13 cellular contexts compared by ENCODE assay signal in the genomic region with DNA sequence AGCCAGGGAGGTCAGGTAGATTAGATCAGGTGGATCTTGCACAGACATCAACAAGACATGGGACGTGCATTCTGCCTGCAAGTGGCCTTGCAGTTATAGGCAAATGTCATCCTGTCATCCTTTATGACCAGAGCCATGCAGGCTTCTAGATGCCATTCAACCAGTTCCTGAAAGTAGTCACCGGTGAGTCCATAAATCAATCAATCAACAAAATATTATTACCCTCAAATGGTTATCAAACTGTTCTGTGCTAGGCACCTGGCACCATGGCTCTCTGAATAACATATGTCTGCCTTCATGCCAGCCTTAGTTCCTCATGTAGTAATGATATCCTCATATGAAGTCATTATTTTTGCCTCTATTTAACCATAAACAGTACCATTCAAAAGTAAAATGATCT.
DNase-seq lines count a peak whose midpoint lies in the region; ATAC-seq, FAIRE-seq and TF ChIP-seq lines count a peak whose summit lies in the region.
"Had no signal": no experiment of that assay in that cellular context is flagged by ENCODE, and none has a peak within 500 bp of the region (broad histone marks: within the 10 kb centered on the region; RNA-seq: fewer than 3 reads in every experiment).

No MANE protein-coding gene starts in this region.

- POLR2A ChIA-PET in MCF 10A (lab: Yijun Ruan, JAX): interaction anchor here (0.6 to 3.2 kb wide), 10 partner anchors 9 to 375 kb away, joined by 3 to 30 read pairs (median 7); no protein-coding TSS in a partner anchor

- peaks cover 7% of the 10 kb centered on the region for H3K36me3 Mint-ChIP-seq in natural killer cell treated with Interleukin-12 subunit alpha and Interleukin-12 subunit beta and Interleukin-15 and Interleukin-18, amount 100 ng/mL, for 72 hours
- H3K36me3 Mint-ChIP-seq in natural killer cell: no peaks in the 10 kb centered on the region
- peaks cover 2% of the 10 kb centered on the region for H3K36me3 Mint-ChIP-seq in MCF 10A (ENCODE audit: insufficient read depth, unreplicated experiment)
- no peaks in the 10 kb centered on the region for H3K36me3 Mint-ChIP-seq in nephron progenitor cell (ENCODE audit: low read depth)

- no peaks in the 10 kb centered on the region for H3K9me3 Mint-ChIP-seq in natural killer cell treated with Interleukin-12 subunit alpha and Interleukin-12 subunit beta and Interleukin-15 and Interleukin-18, amount 100 ng/mL, for 72 hours
- H3K9me3 Mint-ChIP-seq in natural killer cell (no peaks in the 10 kb centered on the region), MCF 10A (ENCODE audit: unreplicated experiment) (no peaks in the 10 kb centered on the region), nephron progenitor cell (no peaks in the 10 kb centered on the region)

- intact Hi-C loops in natural killer cell (cut with micrococcal nuclease) (no loop called here), MCF 10A (cut with micrococcal nuclease) (loop anchor here (1.0 to 5.0 kb wide), 3 partner anchors 16 to 369 kb away; partner anchors contain the start of gene IRF2BP2), aorta (cut with DNase I) (loop anchor here (2.0 to 5.0 kb wide), 7 partner anchors 59 to 484 kb away; partner anchors contain the start of gene IRF2BP2 (in 1 of the 2))

- FAIRE-seq in frontal cortex (lab: Jason Lieb, UNC): no peak

- H3K27me3 ChIP-seq in aorta (ENCODE audit: control insufficient read depth in 1 of 2, insufficient read depth in 2 of 2, low read length in 1 of 2): no peaks in the 10 kb centered on the region

- DNase-seq in natural killer cell treated with Interleukin-12 subunit alpha and Interleukin-12 subunit beta and Interleukin-15 and Interleukin-18, amount 100 ng/mL, for 72 hours (ENCODE audit: low spot score): no peak
- DNase-seq in natural killer cell (no peak), MCF 10A (ENCODE audit: unreplicated experiment) (no peak), nephron progenitor cell (no peak), aorta (no peak), frontal cortex (ENCODE audit: low spot score in 2 of 2) (no peak), HT-29 (ENCODE audit: low spot score) (no peak)
- DNase-seq: activated effector memory CD4-positive, alpha-beta T cell treated with Interleukin-2 at 50 U/mL for 16 hours; COR-L47; NCI-H1694 treated with DMSO at 0.1 percent for 48 hours; stimulated activated CD4-positive, alpha-beta T cell treated with anti-CD3 and anti-CD28 coated beads, Interleukin-4, amount 100 ng/mL, for 24 hours; SW 1271 had no signal

- H3K4me1 Mint-ChIP-seq in natural killer cell treated with Interleukin-12 subunit alpha and Interleukin-12 subunit beta and Interleukin-15 and Interleukin-18, amount 100 ng/mL, for 72 hours (ENCODE audit: low read depth in 2 of 2): peaks cover 68 to 76% of the 10 kb centered on the region in 2 donors
- peaks cover 41 to 42% of the 10 kb centered on the region in 2 donors for H3K4me1 Mint-ChIP-seq in natural killer cell
- H3K4me1 Mint-ChIP-seq in MCF 10A (ENCODE audit: insufficient read depth, unreplicated experiment): peaks cover 39% of the 10 kb centered on the region
- peaks cover 71% of the 10 kb centered on the region for H3K4me1 Mint-ChIP-seq in nephron progenitor cell

- CTCF ChIA-PET in MCF 10A (lab: Yijun Ruan, JAX): interaction anchor here (1.3 kb wide), 1 partner anchor 19 kb away, joined by 3 read pairs; no protein-coding TSS in a partner anchor

- H3K27me3 Mint-ChIP-seq in natural killer cell treated with Interleukin-12 subunit alpha and Interleukin-12 subunit beta and Interleukin-15 and Interleukin-18, amount 100 ng/mL, for 72 hours: no peaks in the 10 kb centered on the region
- H3K27me3 Mint-ChIP-seq in natural killer cell (ENCODE audit: low read depth in 2 of 2) (no peaks in the 10 kb centered on the region), MCF 10A (ENCODE audit: insufficient read depth, unreplicated experiment) (no peaks in the 10 kb centered on the region), nephron progenitor cell (ENCODE audit: low read depth, poor library complexity) (peaks cover 3% of the 10 kb centered on the region)

- peak overlapping the region; percentile 97 to 98 for H3K27ac ChIP-seq in aorta (ENCODE audit: low read depth in 1 of 2, low read length in 2 of 2)

- H3K36me3 ChIP-seq in aorta (ENCODE audit: control insufficient read depth in 1 of 2, insufficient read depth in 2 of 2, low read length in 1 of 2): no peaks in the 10 kb centered on the region

- 90 to 91% methylated on average over 2 of the region's 2 CpGs for WGBS in aorta, 2 donors

- H3K27ac Mint-ChIP-seq in natural killer cell treated with Interleukin-12 subunit alpha and Interleukin-12 subunit beta and Interleukin-15 and Interleukin-18, amount 100 ng/mL, for 72 hours: peak overlapping the region; percentile 93 to 98
- H3K27ac Mint-ChIP-seq in natural killer cell (no peak overlapping the region), MCF 10A (ENCODE audit: low read depth, unreplicated experiment) (peak overlapping the region; percentile 96), nephron progenitor cell (peak overlapping the region; percentile 94)

- no TSS peak for BruUV-seq in MCF 10A (replicated peaks; lab: Mats Ljungman, UMichigan)

- peak overlapping the region; percentile 81 for H3K4me3 Mint-ChIP-seq in natural killer cell treated with Interleukin-12 subunit alpha and Interleukin-12 subunit beta and Interleukin-15 and Interleukin-18, amount 100 ng/mL, for 72 hours
- H3K4me3 Mint-ChIP-seq in natural killer cell (no peak overlapping the region), MCF 10A (ENCODE audit: unreplicated experiment) (peak overlapping the region; percentile 67), nephron progenitor cell (no peak overlapping the region)

- H3K9me3 ChIP-seq in aorta (ENCODE audit: control insufficient read depth, low read length): no peaks in the 10 kb centered on the region

- TF ChIP-seq CTCF in natural killer cell (IDR thresholded peaks at IDR 0.05): no peak
- TF ChIP-seq CTCF in MCF 10A (IDR thresholded peaks at IDR 0.05; ENCODE audit: unreplicated experiment): no peak
- no peak for TF ChIP-seq CTCF in nephron progenitor cell (IDR thresholded peaks at IDR 0.05)

- no peak overlapping the region for H3K4me3 ChIP-seq in aorta (ENCODE audit: low read length in 2 of 2)

- no peak for ATAC-seq in natural killer cell treated with Interleukin-12 subunit alpha and Interleukin-12 subunit beta and Interleukin-15 and Interleukin-18, amount 100 ng/mL, for 72 hours
- ATAC-seq in natural killer cell (no peak), aorta (ENCODE audit: low FRiP score) (no peak), GM21367 (IDR thresholded peaks at IDR 0.05; ENCODE audit: unreplicated experiment) (no peak)

- peaks cover 7 to 10% of the 10 kb centered on the region in 2 donors for H3K4me1 ChIP-seq in aorta (ENCODE audit: control insufficient read depth in 1 of 2, insufficient read depth in 2 of 2, low read length in 2 of 2)

Comparison
In these comparisons a context has a peak if more than half of its experiments do, and no peak if none do; other contexts are left out.
1. H3K27ac Mint-ChIP-seq: peak in natural killer cell treated with Interleukin-12 subunit alpha and Interleukin-12 subunit beta and Interleukin-15 and Interleukin-18, amount 100 ng/mL, for 72 hours (2 of 2), MCF 10A (single experiment) and nephron progenitor cell (single experiment); none in natural killer cell (0 of 2).
2. H3K4me3 Mint-ChIP-seq: peak in natural killer cell treated with Interleukin-12 subunit alpha and Interleukin-12 subunit beta and Interleukin-15 and Interleukin-18, amount 100 ng/mL, for 72 hours (single experiment) and MCF 10A (single experiment); none in natural killer cell (single experiment) and nephron progenitor cell (single experiment).